27 cellular contexts compared by ENCODE assay signal in genomic region chr2:99259465-99259864, GRCh38.
"Had no signal": no experiment of that assay in that cellular context is flagged by ENCODE, and none has a peak within 500 bp of the region (broad histone marks: within the 10 kb centered on the region; RNA-seq: fewer than 3 reads in every experiment).

No MANE protein-coding gene starts in this region.

- H3K4me3 ChIP-seq: ascending aorta, breast epithelium, cardiac muscle cell, colonic mucosa, esophagus squamous epithelium, gastroesophageal sphincter, heart right ventricle, hepatocyte had no signal

- H3K27me3 ChIP-seq: ascending aorta, breast epithelium, cardiac muscle cell, colonic mucosa, esophagus squamous epithelium, gastroesophageal sphincter, heart right ventricle, hepatocyte had no signal

- DNase-seq: activated CD4-positive, alpha-beta memory T cell treated with anti-CD3 and anti-CD28 coated beads, Interleukin-2, amount 10 ng/mL, durations not matched to agents 7 days and 5 days; activated CD4-positive, alpha-beta T cell treated with anti-CD3 and anti-CD28 coated beads for 1 hour; activated CD4-positive, alpha-beta T cell treated with anti-CD3 and anti-CD28 coated beads for 4 hours; activated CD4-positive, alpha-beta T cell treated with anti-CD3 and anti-CD28 coated beads, Interleukin-2, amount 10 ng/mL, durations not matched to agents 7 days and 5 days; activated CD4-positive, alpha-beta T cell treated with anti-CD3 and anti-CD28 coated beads, Interleukin-2, amount 50 U/mL, for 4 hours; activated CD8-positive, alpha-beta memory T cell treated with anti-CD3 and anti-CD28 coated beads, Interleukin-2, amount 50 U/mL, for 48 hours; activated gamma-delta T cell; activated naive CD4-positive, alpha-beta T cell; activated naive CD4-positive, alpha-beta T cell treated with anti-CD3 and anti-CD28 coated beads, Interleukin-2, amount 10 ng/mL, durations not matched to agents 7 days and 5 days; activated naive CD8-positive, alpha-beta T cell treated with anti-CD3 and anti-CD28 coated beads, Interleukin-2, amount 10 ng/mL, durations not matched to agents 7 days and 5 days; activated T-cell treated with anti-CD3 and anti-CD28 coated beads for 4 hours; activated T-cell treated with anti-CD3 and anti-CD28 coated beads, Interleukin-2, amount 50 U/mL, for 24 hours; activated T-cell treated with anti-CD3 and anti-CD28 coated beads, Interleukin-2, amount 50 U/mL, for 72 hours; central memory CD4-positive, alpha-beta T cell; cerebellar nuclear complex; colonic mucosa; effector CD8-positive, alpha-beta T cell; esophagus squamous epithelium; foreskin melanocyte; heart right ventricle had no signal

- H3K27ac ChIP-seq: ascending aorta, breast epithelium, cardiac muscle cell, colonic mucosa, epithelial cell of prostate, esophagus squamous epithelium, gastroesophageal sphincter, heart right ventricle, hepatocyte, VCaP had no signal
